ENCODE assay signal across 8 cellular contexts in genomic region chr7:132654150-132654549, GRCh38.
DNase-seq lines count a peak whose midpoint lies in the region; FAIRE-seq and TF ChIP-seq lines count a peak whose summit lies in the region.

No MANE protein-coding gene starts in this region.

- WGBS in GM23248 (ENCODE audit: low coverage in 1 of 2, low lambda C conversion rate in 2 of 2, missing lambda C conversion rate in 2 of 2), 2 experiments = 49 to 67% methylated on average over 3 of the region's 3 CpGs

- no peak overlapping the region for H3K9ac ChIP-seq in GM23248
- no peak overlapping the region for H3K9ac ChIP-seq in endothelial cell of umbilical vein (replicated peaks; ENCODE audit: extremely low read depth, insufficient read depth, low read length)
- no peak overlapping the region for H3K9ac ChIP-seq in kidney (ENCODE audit: low read length in 2 of 2)

- H3K9me3 ChIP-seq in GM23248 (ENCODE audit: low read depth) (no peaks in the 10 kb centered on the region), endothelial cell of umbilical vein (replicated peaks; ENCODE audit: control insufficient read depth, insufficient read depth, low read length) (no peaks in the 10 kb centered on the region), kidney (ENCODE audit: control insufficient read depth in 1 of 2, low read length in 2 of 2) (no peaks in the 10 kb centered on the region)

- H3F3A ChIP-seq in GM23248 (ENCODE audit: insufficient read depth) = no peaks in the 10 kb centered on the region; the same call in 1 of the 2 replicates

- FAIRE-seq in endothelial cell of umbilical vein (lab: Jason Lieb, UNC) = no peak
- no peak for FAIRE-seq in kidney (lab: Jason Lieb, UNC)

- in situ Hi-C loops in GM23248 (cut with MboI) = no loop called here

- POLR2A ChIA-PET in endothelial cell of umbilical vein (lab: Charles Lee) = no interaction called here

- peaks cover 7% of the 10 kb centered on the region; the same call in 1 of the 2 replicates for H3K27me3 ChIP-seq in GM23248 (replicated peaks; ENCODE audit: insufficient read depth)
- peaks cover 9 to 11% of the 10 kb centered on the region in 2 experiments for H3K27me3 ChIP-seq in endothelial cell of umbilical vein (ENCODE audit: control insufficient read depth in 2 of 2, insufficient read depth in 2 of 2, low read length in 2 of 2)

- H3K79me2 ChIP-seq in GM23248 (ENCODE audit: insufficient read depth) (no peaks in the 10 kb centered on the region), endothelial cell of umbilical vein (ENCODE audit: control insufficient read depth, insufficient read depth, low read length) (no peaks in the 10 kb centered on the region)

- H3K4me3 ChIP-seq in GM23248 (no peak overlapping the region), endothelial cell of umbilical vein (replicated peaks in 1 of 3; ENCODE audit: insufficient read depth in 1 of 3, low read depth in 1 of 3, low read length in 3 of 3) (no peak overlapping the region), kidney (ENCODE audit: low read length in 2 of 2) (no peak overlapping the region)

- H3K4me1 ChIP-seq in GM23248 (ENCODE audit: insufficient read depth) = 0 out of 2 replicates have a peak, but pooled peaks cover 5% of the 10 kb centered on the region
- peaks cover 4% of the 10 kb centered on the region for H3K4me1 ChIP-seq in endothelial cell of umbilical vein (ENCODE audit: control insufficient read depth, extremely low read depth, insufficient read depth, low read length)
- H3K4me1 ChIP-seq in kidney (ENCODE audit: control insufficient read depth in 1 of 2, insufficient read depth in 1 of 2, low read depth in 1 of 2, low read length in 2 of 2) = no peaks in the 10 kb centered on the region

- H3K4me2 ChIP-seq in GM23248 (ENCODE audit: unreplicated experiment) (no peak overlapping the region), endothelial cell of umbilical vein (ENCODE audit: insufficient read depth, low read length) (no peak overlapping the region)

- no peaks in the 10 kb centered on the region for H3K36me3 ChIP-seq in GM23248 (ENCODE audit: low read depth)
- no peaks in the 10 kb centered on the region for H3K36me3 ChIP-seq in endothelial cell of umbilical vein (ENCODE audit: control insufficient read depth in 2 of 2, extremely low read depth in 1 of 2, insufficient read depth in 2 of 2, low read length in 2 of 2)
- no peaks in the 10 kb centered on the region for H3K36me3 ChIP-seq in kidney (ENCODE audit: control insufficient read depth in 1 of 2, insufficient read depth in 2 of 2, low read length in 2 of 2)

- TF ChIP-seq POLR2A in endothelial cell of umbilical vein (IDR thresholded peaks at IDR 0.05; ENCODE audit: low read depth, low read length) = no peak

- intact Hi-C loops in endothelial cell of umbilical vein (cut with micrococcal nuclease) (no loop called here), kidney (cut with DNase I) (no loop called here)

- no peaks in the 10 kb centered on the region for H3K9me1 ChIP-seq in endothelial cell of umbilical vein (replicated peaks; ENCODE audit: control insufficient read depth, extremely low read depth, insufficient read depth, low read length)

- DNase-seq in SIG-M5 treated with dmso at 0.1 percent for 504 hours (lab: John Stamatoyannopoulos, UW; ENCODE audit: unreplicated experiment) (peak; percentile 15), SIG-M5 (lab: John Stamatoyannopoulos, UW) (no peak), GM23248 (peak; percentile 23), NAMALWA (ENCODE audit: low spot score) (peak; percentile 75), endothelial cell of umbilical vein (ENCODE audit: low read depth, low spot score) (no peak), KG1 (lab: John Stamatoyannopoulos, UW) (no peak), kidney (no peak), NCI-H345 treated with DMSO at 0.1 percent for 48 hours (lab: John Stamatoyannopoulos, UW; ENCODE audit: unreplicated experiment) (no peak)

- CTCF ChIA-PET in endothelial cell of umbilical vein (lab: Charles Lee) = interaction anchor here (1.0 to 2.1 kb wide), 5 partner anchors 11 to 780 kb away, joined by 3 to 6 read pairs (median 4); no protein-coding TSS in a partner anchor

- H2AFZ ChIP-seq in GM23248 = no peak overlapping the region
- no peak overlapping the region for H2AFZ ChIP-seq in endothelial cell of umbilical vein (ENCODE audit: low read depth, low read length)

- H4K20me1 ChIP-seq in GM23248 (ENCODE audit: insufficient read depth) (no peaks in the 10 kb centered on the region), endothelial cell of umbilical vein (replicated peaks; ENCODE audit: control insufficient read depth, extremely low read depth, insufficient read depth, low read length) (no peaks in the 10 kb centered on the region)

- TF ChIP-seq CTCF in endothelial cell of umbilical vein (IDR thresholded peaks at IDR 0.05; ENCODE audit: extremely low read depth in 1 of 2, insufficient read depth in 1 of 2, low read depth in 1 of 2, low read length in 2 of 2) (peak; percentile 5 to 30), kidney (IDR thresholded peaks at IDR 0.05; ENCODE audit: borderline replicate concordance, extremely low read depth, insufficient read depth) (no peak)

- BruUV-seq in endothelial cell of umbilical vein (replicated peaks; lab: Mats Ljungman, UMichigan) = no TSS peak

- dilution Hi-C loops in endothelial cell of umbilical vein (cut with MboI; ENCODE audit: extremely low pct_ligation_motif_present, low sequenced_read_pairs) = no loop called here

- H3K27ac ChIP-seq in GM23248 = no peak overlapping the region
- H3K27ac ChIP-seq in endothelial cell of umbilical vein (ENCODE audit: insufficient read depth, low read depth, low read length) = no peak overlapping the region
- no peak overlapping the region for H3K27ac ChIP-seq in kidney (ENCODE audit: low read depth in 2 of 2, low read length in 2 of 2)

- no peaks in the 10 kb centered on the region for H3K9me2 ChIP-seq in GM23248 (ENCODE audit: insufficient read depth)

TF ChIP-seq in endothelial cell of umbilical vein, 7 proteins besides CTCF, POLR2A, EP300 and RAD21:
- TF ChIP-seq POLR2AphosphoS5 (IDR thresholded peaks at IDR 0.05; ENCODE audit: insufficient read depth, low read depth, low read length) = no peak
- TF ChIP-seq, protein P1, sequence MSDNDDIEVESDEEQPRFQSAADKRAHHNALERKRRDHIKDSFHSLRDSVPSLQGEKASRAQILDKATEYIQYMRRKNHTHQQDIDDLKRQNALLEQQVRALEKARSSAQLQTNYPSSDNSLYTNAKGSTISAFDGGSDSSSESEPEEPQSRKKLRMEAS (IDR thresholded peaks at IDR 0.05; ENCODE audit: insufficient read depth, insufficient read length) = no peak
- no peak for TF ChIP-seq EZH2 (IDR thresholded peaks at IDR 0.05; ENCODE audit: borderline replicate concordance, low read depth, low read length, severe bottlenecking)
- no peak for TF ChIP-seq JUN (IDR thresholded peaks at IDR 0.05; ENCODE audit: borderline replicate concordance, insufficient read depth, insufficient read length, low read depth)
- no peak for TF ChIP-seq MYC (IDR thresholded peaks at IDR 0.05; ENCODE audit: low read depth, low read length)
- no peak for TF ChIP-seq GATA2 (IDR thresholded peaks at IDR 0.05; ENCODE audit: insufficient read depth, insufficient read length, low read depth, low read length)
- no peak for TF ChIP-seq FOS (IDR thresholded peaks at IDR 0.05; ENCODE audit: borderline replicate concordance, insufficient read depth, low read length)

Comparison
In these comparisons a context has a peak if more than half of its experiments do, and no peak if none do; other contexts are left out.
1. DNase-seq: peak in SIG-M5 treated with dmso at 0.1 percent for 504 hours (single experiment), GM23248 (single experiment) and NAMALWA (single experiment); none in SIG-M5 (single experiment), endothelial cell of umbilical vein (single experiment), KG1 (single experiment), kidney (single experiment) and NCI-H345 treated with DMSO at 0.1 percent for 48 hours (single experiment).